8 cellular contexts compared by ENCODE assay signal in genomic region chr1:27145934-27146354, GRCh38. TPM values are rescaled to one million over a fixed set of nuclear protein-coding genes. Genes with fewer than 3 reads are reported as not detected.
DNase-seq lines count a peak whose midpoint lies in the region; ATAC-seq and TF ChIP-seq lines count a peak whose summit lies in the region.

No MANE protein-coding gene starts in this region.

- intact Hi-C loops in Right ventricle myocardium inferior (cut with DNase I) (no loop called here), vagina (cut with DNase I) (no loop called here)

- H3K4me1 ChIP-seq in cardiac muscle cell (ENCODE audit: low read depth) (peaks cover 2% of the 10 kb centered on the region), vagina (peaks cover 87% of the 10 kb centered on the region)

- no peaks in the 10 kb centered on the region for H3K27me3 ChIP-seq in cardiac muscle cell
- no peaks in the 10 kb centered on the region for H3K27me3 ChIP-seq in vagina

- H3K9me3 ChIP-seq in cardiac muscle cell (ENCODE audit: low read depth) (no peaks in the 10 kb centered on the region), vagina (no peaks in the 10 kb centered on the region)

- no peak for ATAC-seq in Right ventricle myocardium inferior

- H3K4me1 Mint-ChIP-seq in chondrocyte (ENCODE audit: low read depth) (peaks cover 75% of the 10 kb centered on the region), mesothelial cell of epicardium (peaks cover 74% of the 10 kb centered on the region)

- H3K4me3 Mint-ChIP-seq in chondrocyte (ENCODE audit: unreplicated experiment): no peak overlapping the region
- H3K4me3 Mint-ChIP-seq in mesothelial cell of epicardium: no peak overlapping the region

- H3K4me3 ChIP-seq in cardiac muscle cell: no peak overlapping the region
- H3K4me3 ChIP-seq in vagina: no peak overlapping the region

- H3K27me3 Mint-ChIP-seq in chondrocyte (ENCODE audit: low read depth) (no peaks in the 10 kb centered on the region), mesothelial cell of epicardium (ENCODE audit: low read depth) (no peaks in the 10 kb centered on the region)

- peaks cover 4% of the 10 kb centered on the region for H3K36me3 Mint-ChIP-seq in chondrocyte (ENCODE audit: low read depth)
- H3K36me3 Mint-ChIP-seq in mesothelial cell of epicardium: no peaks in the 10 kb centered on the region

- H3K36me3 ChIP-seq in cardiac muscle cell (no peaks in the 10 kb centered on the region), vagina (no peaks in the 10 kb centered on the region)

- peak in 1 of 2 donors; percentile 59 for DNase-seq in cardiac muscle cell (ENCODE audit: low read depth in 1 of 2, low spot score in 1 of 2)
- DNase-seq in Right ventricle myocardium inferior (ENCODE audit: missing footprints): no peak
- DNase-seq in chondrocyte (ENCODE audit: low spot score): no peak
- no peak for DNase-seq in mesothelial cell of epicardium (ENCODE audit: low spot score in 2 of 2, unreplicated experiment in 2 of 2)
- DNase-seq in vagina (ENCODE audit: extremely low spot score in 2 of 2): no peak
- DNase-seq in activated naive CD4-positive, alpha-beta T cell treated with Interleukin-2 at 50 U/mL for 16 hours: no peak
- DNase-seq in NCI-H1105 treated with DMSO at 0.1 percent for 48 hours (lab: John Stamatoyannopoulos, UW): no peak
- DNase-seq in NOMO-1 treated with dmso at 0.1 percent for 144 hours (lab: John Stamatoyannopoulos, UW; ENCODE audit: unreplicated experiment): no peak

- H3K27ac ChIP-seq in cardiac muscle cell: peak overlapping the region; percentile 50
- peak overlapping the region; percentile 78 for H3K27ac ChIP-seq in vagina

- H3K9me3 Mint-ChIP-seq in chondrocyte (ENCODE audit: low read depth): no peaks in the 10 kb centered on the region
- H3K9me3 Mint-ChIP-seq in mesothelial cell of epicardium: no peaks in the 10 kb centered on the region

- peak overlapping the region; percentile 95 for H3K27ac Mint-ChIP-seq in chondrocyte (ENCODE audit: unreplicated experiment)
- peak overlapping the region; percentile 79 for H3K27ac Mint-ChIP-seq in mesothelial cell of epicardium

- no peak for TF ChIP-seq POLR2A in vagina (IDR thresholded peaks at IDR 0.05)

- TF ChIP-seq CTCF in cardiac muscle cell (IDR thresholded peaks at IDR 0.05; ENCODE audit: low read depth, low read length): no peak
- no peak for TF ChIP-seq CTCF in chondrocyte (IDR thresholded peaks at IDR 0.05)
- no peak for TF ChIP-seq CTCF in mesothelial cell of epicardium (IDR thresholded peaks at IDR 0.05; ENCODE audit: unreplicated experiment)
- TF ChIP-seq CTCF in vagina (IDR thresholded peaks at IDR 0.05): no peak

RNA-seq across cellular contexts. Expression of gene SLC9A1, which starts 9.0 kb away (rescaled TPM):
- total RNA-seq in cardiac muscle cell: 10.9 and 13.9 TPM in 2 replicates
- polyA plus RNA-seq in cardiac muscle cell: 18.7 and 19.4 TPM in 2 replicates
- total RNA-seq in Right ventricle myocardium inferior: 20.2 TPM
- total RNA-seq in chondrocyte: 53.9 to 55.4 TPM (median 54.6 TPM) in 3 replicates
- 32.5 to 34.6 TPM (median 33.9 TPM) in 3 replicates for total RNA-seq in mesothelial cell of epicardium
- total RNA-seq in vagina: 10.6 TPM
